Comparison of ENCODE assay signal across 8 cellular contexts in the genomic region with DNA sequence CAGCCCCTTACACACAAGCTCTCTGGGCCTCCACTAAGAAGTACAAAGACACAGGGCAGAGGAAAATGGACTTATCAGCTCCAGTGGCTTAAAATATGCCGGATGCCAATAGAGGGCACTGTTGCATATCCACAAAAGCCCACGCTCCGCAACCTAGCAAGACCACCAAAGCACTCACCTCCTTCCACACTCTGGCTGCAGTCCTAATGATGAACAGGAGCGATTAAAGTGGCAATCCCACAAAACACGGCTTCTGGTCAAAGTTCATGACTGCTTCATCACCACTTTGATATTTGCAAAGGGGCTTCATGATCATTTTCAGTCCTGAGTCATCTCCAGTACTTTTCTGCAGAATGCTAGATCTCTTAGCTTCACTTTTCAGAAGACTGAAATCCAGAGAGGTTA.
DNase-seq lines count a peak whose midpoint lies in the region; ATAC-seq, FAIRE-seq and TF ChIP-seq lines count a peak whose summit lies in the region.

No MANE protein-coding gene starts in this region.

- TF ChIP-seq POLR2A in H1 (IDR thresholded peaks at IDR 0.05; ENCODE audit: control extremely low read depth in 1 of 2, low read depth in 2 of 2, low read length in 2 of 2), result no peak

- no peaks in the 10 kb centered on the region for H3K9me2 ChIP-seq in PC-3 (replicated peaks; ENCODE audit: low read length)

- ATAC-seq in PC-3 (peak; percentile 17; the same call in 1 of the 2 replicates), natural killer cell (no peak), GM21576 (IDR thresholded peaks at IDR 0.05; ENCODE audit: unreplicated experiment) (no peak), HG03280 (IDR thresholded peaks at IDR 0.05; ENCODE audit: unreplicated experiment) (no peak)

- no peak overlapping the region for H3K23ac ChIP-seq in H1 (ENCODE audit: insufficient read length)

- H3K4me3 Mint-ChIP-seq in natural killer cell, result peak overlapping the region; percentile 28

- peak; percentile 73 to 78 for TF ChIP-seq RAD21 in H1 (IDR thresholded peaks at IDR 0.05 in 1 of 2, conservative IDR thresholded peaks at IDR 0.05 in 1 of 2; ENCODE audit: low read depth in 2 of 2, low read length in 2 of 2)

- CTCF ChIA-PET in PC-3 (lab: Charles Lee) (interaction anchor here (0.8 to 1.1 kb wide), 2 partner anchors 39 to 83 kb away, joined by 4 to 7 read pairs; no protein-coding TSS in a partner anchor), H1 (lab: Charles Lee; ENCODE audit: partially characterized antibody) (interaction anchor here (0.6 to 4.8 kb wide), 41 partner anchors 9 to 911 kb away, joined by 3 to 34 read pairs (median 4); no protein-coding TSS in a partner anchor)

- WGBS in H1 (ENCODE audit: extremely low coverage in 1 of 2, insufficient coverage in 1 of 2, insufficient read length in 1 of 2, insufficient replicate concordance in 2 of 2, low coverage in 1 of 2, low lambda C conversion rate in 2 of 2, missing lambda C conversion rate in 1 of 2), 2 experiments, result 72% methylated on average over 5 of the region's 5 CpGs; no CpG with 5 or more reads in 1 of the 2 experiments

- intact Hi-C loops in PC-3 (cut with micrococcal nuclease), result no loop called here
- intact Hi-C loops in natural killer cell (cut with micrococcal nuclease), result loop anchor here (10.0 kb wide), 1 partner anchor 161 kb away; the partner anchor contains the start of gene ITGB1

- no peak overlapping the region for H2BK20ac ChIP-seq in H1 (ENCODE audit: low read length)

- no peaks in the 10 kb centered on the region for H3K36me3 ChIP-seq in PC-3 (ENCODE audit: low read depth, low read length)
- H3K36me3 ChIP-seq in H1 (ENCODE audit: control insufficient read depth in 2 of 4, insufficient read depth in 4 of 4, low read length in 3 of 4), result no peaks in the 10 kb centered on the region

- no peak overlapping the region for H4K8ac ChIP-seq in H1 (ENCODE audit: extremely low read depth, insufficient read depth, low read length)

- H3K27ac ChIP-seq in PC-3 (ENCODE audit: low read length) (peak overlapping the region; percentile 59), H1 (ENCODE audit: low read depth, low read length) (no peak overlapping the region)

- H3K27me3 Mint-ChIP-seq in natural killer cell (ENCODE audit: low read depth in 2 of 2), result no peaks in the 10 kb centered on the region

- H4K20me1 ChIP-seq in PC-3 (ENCODE audit: low read length) (no peaks in the 10 kb centered on the region), H1 (replicated peaks in 1 of 2; ENCODE audit: control insufficient read depth in 1 of 2, insufficient read depth in 2 of 2, low read length in 2 of 2) (no peaks in the 10 kb centered on the region)

- H2AK5ac ChIP-seq in H1 (ENCODE audit: low read depth, low read length), result no peak overlapping the region

- no peaks in the 10 kb centered on the region for H3K79me2 ChIP-seq in PC-3 (ENCODE audit: low read length)
- no peaks in the 10 kb centered on the region for H3K79me2 ChIP-seq in H1 (ENCODE audit: control insufficient read depth in 1 of 2, insufficient read depth in 2 of 2, low read length in 2 of 2)

- H2BK12ac ChIP-seq in H1 (ENCODE audit: low read depth, low read length), result no peak overlapping the region

- no peak overlapping the region for H2AFZ ChIP-seq in PC-3 (ENCODE audit: low read length)
- no peak overlapping the region; the same call in 1 of the 2 replicates for H2AFZ ChIP-seq in H1 (ENCODE audit: low read length)

- BruUV-seq in PC-3 (replicated peaks; lab: Mats Ljungman, UMichigan), result no TSS peak

- peaks cover 39% of the 10 kb centered on the region for H3K4me1 ChIP-seq in PC-3 (ENCODE audit: insufficient read depth, low read length)
- H3K4me1 ChIP-seq in H1 (replicated peaks in 1 of 4; ENCODE audit: control insufficient read depth in 3 of 4, insufficient read depth in 4 of 4, low read length in 3 of 4), result no peaks in the 10 kb centered on the region

- POLR2A ChIA-PET in PC-3 (lab: Charles Lee; ENCODE audit: unreplicated experiment), result no interaction called here
- POLR2A ChIA-PET in H1 (lab: Charles Lee; ENCODE audit: partially characterized antibody), result interaction anchor here (0.9 kb wide), 1 partner anchor 29 kb away, joined by 3 read pairs; no protein-coding TSS in a partner anchor

- peak overlapping the region; percentile 72 for H3K4me2 ChIP-seq in PC-3 (ENCODE audit: low read length)
- no peak overlapping the region for H3K4me2 ChIP-seq in H1 (ENCODE audit: insufficient read depth in 1 of 2, low read depth in 2 of 2, low read length in 2 of 2)

- FAIRE-seq in H1 (lab: Jason Lieb, UNC), result peak; percentile 81

- no peak overlapping the region for H3K18ac ChIP-seq in H1 (ENCODE audit: extremely low read depth, low read length)

- no peak overlapping the region for H3K4ac ChIP-seq in H1 (replicated peaks; ENCODE audit: insufficient read length, low read depth, low read length)

- H3K9me3 Mint-ChIP-seq in natural killer cell, result no peaks in the 10 kb centered on the region

- no peaks in the 10 kb centered on the region for H3K79me1 ChIP-seq in H1 (ENCODE audit: low read depth, low read length)

- H3K23me2 ChIP-seq in H1 (ENCODE audit: low read depth, low read length), result no peaks in the 10 kb centered on the region

- no peak overlapping the region for H3K14ac ChIP-seq in H1 (ENCODE audit: insufficient read length)

- H3K9me3 ChIP-seq in PC-3 (ENCODE audit: low read length), result no peaks in the 10 kb centered on the region
- H3K9me3 ChIP-seq in H1 (ENCODE audit: insufficient read depth in 2 of 2, low read depth in 1 of 2, low read length in 1 of 2), result no peaks in the 10 kb centered on the region

- peaks cover 89 to 91% of the 10 kb centered on the region in 2 donors for H3K4me1 Mint-ChIP-seq in natural killer cell

- H4K5ac ChIP-seq in H1 (ENCODE audit: insufficient read length, low read depth, low read length), result no peak overlapping the region

- H3K27ac Mint-ChIP-seq in natural killer cell, result peak overlapping the region; percentile 35 to 93

- H2BK15ac ChIP-seq in H1 (ENCODE audit: low read length), result no peak overlapping the region

- H2BK120ac ChIP-seq in H1 (replicated peaks; ENCODE audit: low read depth, low read length), result no peak overlapping the region

- H3K9ac ChIP-seq in PC-3 (ENCODE audit: low read length) (no peak overlapping the region), H1 (replicated peaks in 1 of 4; ENCODE audit: extremely low read depth in 1 of 4, low read depth in 3 of 4, low read length in 3 of 4) (no peak overlapping the region)

- no peak overlapping the region for H3K56ac ChIP-seq in H1 (replicated peaks; ENCODE audit: insufficient read length, low read depth, low read length)

- H3F3A ChIP-seq in PC-3 (ENCODE audit: low read length, unreplicated experiment), result no peaks in the 10 kb centered on the region

- DNase-seq in A172 (ENCODE audit: low spot score) (peak; percentile 53), ELF-1 (ENCODE audit: low read depth, low spot score) (peak; percentile 70), PC-3 (peak; percentile 70), H1 (ENCODE audit: low read depth in 1 of 2, low spot score in 2 of 2) (peak in 1 of 2 experiments; percentile 68), natural killer cell (no peak), NCI-H2081 treated with DMSO at 0.1 percent for 48 hours (lab: John Stamatoyannopoulos, UW) (no peak)

- H3K4me3 ChIP-seq in PC-3 (ENCODE audit: low read length) (no peak overlapping the region), H1 (ENCODE audit: extremely low read depth in 1 of 4, insufficient read depth in 2 of 4, low read depth in 3 of 4, low read length in 4 of 4) (no peak overlapping the region)

- H4K91ac ChIP-seq in H1 (replicated peaks; ENCODE audit: insufficient read length, low read length), result no peak overlapping the region

- no peak overlapping the region for H2BK5ac ChIP-seq in H1 (ENCODE audit: low read depth, low read length)

- TF ChIP-seq EP300 in H1 (IDR thresholded peaks at IDR 0.05; ENCODE audit: borderline replicate concordance in 1 of 2, low read depth in 2 of 2, low read length in 2 of 2), result no peak

- TF ChIP-seq CTCF in PC-3 (conservative IDR thresholded peaks at IDR 0.05; ENCODE audit: low read depth, low read length), result peak; percentile 95
- TF ChIP-seq CTCF in H1 (IDR thresholded peaks at IDR 0.05; ENCODE audit: control extremely low read depth in 1 of 3, insufficient read depth in 1 of 3, low read depth in 1 of 3, low read length in 3 of 3), result peak; percentile 34 to 81 (median 54)
- no peak for TF ChIP-seq CTCF in natural killer cell (IDR thresholded peaks at IDR 0.05)

- no peaks in the 10 kb centered on the region for H3K36me3 Mint-ChIP-seq in natural killer cell

- H3K27me3 ChIP-seq in PC-3 (ENCODE audit: low read length), result no peaks in the 10 kb centered on the region
- no peaks in the 10 kb centered on the region for H3K27me3 ChIP-seq in H1 (replicated peaks in 1 of 4; ENCODE audit: control insufficient read depth in 3 of 4, extremely low read depth in 1 of 4, insufficient read depth in 3 of 4, low read length in 3 of 4)

TF ChIP-seq in H1, 55 proteins besides CTCF, POLR2A, EP300 and RAD21 (continues in another document):
- TF ChIP-seq CBX8 (IDR thresholded peaks at IDR 0.05; ENCODE audit: borderline replicate concordance, low read depth, low read length) (no peak), RXRA (IDR thresholded peaks at IDR 0.05; ENCODE audit: insufficient read depth, low read depth, low read length) (no peak), ZNF274 (IDR thresholded peaks at IDR 0.05; ENCODE audit: borderline replicate concordance, extremely low read depth, low read length) (no peak), PHF8 (conservative IDR thresholded peaks at IDR 0.05; ENCODE audit: low read depth, low read length) (no peak), TBP (IDR thresholded peaks at IDR 0.05; ENCODE audit: low read depth, low read length) (no peak), TAF7 (optimal IDR thresholded peaks at IDR 0.05; ENCODE audit: borderline replicate concordance, low read depth, low read length) (no peak), YY1 (IDR thresholded peaks at IDR 0.05; ENCODE audit: low read depth, low read length) (no peak), RFX5 (IDR thresholded peaks at IDR 0.05; ENCODE audit: borderline replicate concordance, low read depth, low read length) (no peak), POU5F1 (IDR thresholded peaks at IDR 0.05; ENCODE audit: low read depth, low read length) (no peak), SP1 (IDR thresholded peaks at IDR 0.05; ENCODE audit: low read depth, low read length) (no peak), CHD2 (IDR thresholded peaks at IDR 0.05; ENCODE audit: low read length) (no peak)
- TF ChIP-seq, protein P1, sequence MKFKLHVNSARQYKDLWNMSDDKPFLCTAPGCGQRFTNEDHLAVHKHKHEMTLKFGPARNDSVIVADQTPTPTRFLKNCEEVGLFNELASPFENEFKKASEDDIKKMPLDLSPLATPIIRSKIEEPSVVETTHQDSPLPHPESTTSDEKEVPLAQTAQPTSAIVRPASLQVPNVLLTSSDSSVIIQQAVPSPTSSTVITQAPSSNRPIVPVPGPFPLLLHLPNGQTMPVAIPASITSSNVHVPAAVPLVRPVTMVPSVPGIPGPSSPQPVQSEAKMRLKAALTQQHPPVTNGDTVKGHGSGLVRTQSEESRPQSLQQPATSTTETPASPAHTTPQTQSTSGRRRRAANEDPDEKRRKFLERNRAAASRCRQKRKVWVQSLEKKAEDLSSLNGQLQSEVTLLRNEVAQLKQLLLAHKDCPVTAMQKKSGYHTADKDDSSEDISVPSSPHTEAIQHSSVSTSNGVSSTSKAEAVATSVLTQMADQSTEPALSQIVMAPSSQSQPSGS (IDR thresholded peaks at IDR 0.05; ENCODE audit: low read length), result no peak

Comparison
In these comparisons a context has a peak if more than half of its experiments do, and no peak if none do; other contexts are left out.
1. DNase-seq: peak in A172 (single experiment), ELF-1 (single experiment) and PC-3 (single experiment); none in natural killer cell (single experiment) and NCI-H2081 treated with DMSO at 0.1 percent for 48 hours (single experiment).